9 cellular contexts compared by ENCODE assay signal in the genomic region with DNA sequence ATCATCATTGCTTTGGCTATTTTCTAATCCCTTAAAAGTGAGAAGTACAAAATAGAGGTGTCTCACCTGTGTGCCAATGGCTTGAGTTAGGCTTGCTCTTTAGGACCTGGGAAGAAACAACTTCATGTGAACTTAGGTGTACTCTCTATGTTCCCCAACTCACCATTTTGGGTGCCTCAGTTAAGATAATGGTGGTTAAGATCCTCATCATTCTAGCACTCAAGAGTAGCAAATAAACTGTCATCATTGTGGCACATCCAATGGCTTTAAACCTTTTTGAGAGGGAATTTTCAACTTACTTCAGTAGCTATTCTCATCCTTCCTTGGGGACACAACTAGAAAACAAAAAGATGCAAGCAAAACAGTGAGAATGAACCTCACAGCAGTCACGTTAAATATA. TPM values are rescaled to one million over a fixed set of nuclear protein-coding genes. Genes with fewer than 3 reads are reported as not detected.
A peak's percentile ranks its signal among the peaks of the same experiment; 100 is the strongest.
DNase-seq lines count a peak whose midpoint lies in the region; ATAC-seq and TF ChIP-seq lines count a peak whose summit lies in the region.
"Had no signal": no experiment of that assay in that cellular context is flagged by ENCODE, and none has a peak within 500 bp of the region (broad histone marks: within the 10 kb centered on the region; RNA-seq: fewer than 3 reads in every experiment).

No MANE protein-coding gene starts in this region.

- H3K4me1 ChIP-seq in adrenal gland (replicated peaks in 1 of 2) (peaks cover 27 to 60% of the 10 kb centered on the region in 2 donors), right lobe of liver (peaks cover 0 to 32% (median 12%) of the 10 kb centered on the region in 4 donors), vagina (peaks cover 42% of the 10 kb centered on the region)

- peak overlapping the region; percentile 99 for H3K4me3 Mint-ChIP-seq in stimulated activated naive CD8-positive, alpha-beta T cell treated with anti-CD3 and anti-CD28 coated beads, Interleukin-15, Interleukin-2, amounts not matched to agents 100 ng/mL and 50 ng/mL, for 24 hours

- peaks cover 79% of the 10 kb centered on the region for H3K4me1 Mint-ChIP-seq in stimulated activated naive CD8-positive, alpha-beta T cell treated with anti-CD3 and anti-CD28 coated beads, Interleukin-15, Interleukin-2, amounts not matched to agents 100 ng/mL and 50 ng/mL, for 24 hours (ENCODE audit: low read depth)

- H3K36me3 Mint-ChIP-seq in stimulated activated naive CD8-positive, alpha-beta T cell treated with anti-CD3 and anti-CD28 coated beads, Interleukin-15, Interleukin-2, amounts not matched to agents 100 ng/mL and 50 ng/mL, for 24 hours (ENCODE audit: low read depth): peaks cover 69% of the 10 kb centered on the region

- H3K4me3 ChIP-seq in adrenal gland (peak overlapping the region in 1 of 4 donors; percentile 94), right lobe of liver (peak overlapping the region in 2 of 3 donors; percentile 72 to 90), vagina (peak overlapping the region; percentile 86 to 92)

- 22 to 37% (median 31%) methylated on average over 1 of the region's 1 CpG for WGBS in adrenal gland, 4 donors
- 67% methylated on average over 1 of the region's 1 CpG for WGBS in right lobe of liver (ENCODE audit: insufficient coverage, low coverage, low lambda C conversion rate, missing lambda C conversion rate)

- TF ChIP-seq CTCF in adrenal gland (IDR thresholded peaks at IDR 0.05) (no peak), right lobe of liver (IDR thresholded peaks at IDR 0.05) (no peak), vagina (IDR thresholded peaks at IDR 0.05) (no peak)

- no peaks in the 10 kb centered on the region for H3K9me3 Mint-ChIP-seq in stimulated activated naive CD8-positive, alpha-beta T cell treated with anti-CD3 and anti-CD28 coated beads, Interleukin-15, Interleukin-2, amounts not matched to agents 100 ng/mL and 50 ng/mL, for 24 hours

- no peak for DNase-seq in stimulated activated naive CD8-positive, alpha-beta T cell treated with anti-CD3 and anti-CD28 coated beads, Interleukin-15, Interleukin-2, amounts not matched to agents 100 U/mL and 50 U/mL, for 24 hours
- DNase-seq in adrenal gland: no peak
- no peak for DNase-seq in right lobe of liver
- no peak for DNase-seq in vagina (ENCODE audit: extremely low spot score in 2 of 2)
- DNase-seq in NOMO-1 (lab: John Stamatoyannopoulos, UW; ENCODE audit: unreplicated experiment in 2 of 2): no peak
- DNase-seq in head of caudate nucleus: no peak
- DNase-seq in hippocampal formation (lab: John Stamatoyannopoulos, UW): no peak
- DNase-seq: T1000 had no signal

- H3K27ac Mint-ChIP-seq in stimulated activated naive CD8-positive, alpha-beta T cell treated with anti-CD3 and anti-CD28 coated beads, Interleukin-15, Interleukin-2, amounts not matched to agents 100 ng/mL and 50 ng/mL, for 24 hours: peak overlapping the region; percentile 99

- TF ChIP-seq POLR2A in adrenal gland (IDR thresholded peaks at IDR 0.05) (no peak), right lobe of liver (IDR thresholded peaks at IDR 0.05) (no peak), vagina (IDR thresholded peaks at IDR 0.05) (no peak)

- H3K27ac ChIP-seq in adrenal gland (peak overlapping the region in 3 of 5 donors; percentile 90 to 99 (median 97)), right lobe of liver (no peak overlapping the region), vagina (peak overlapping the region; percentile 99)

- intact Hi-C loops in adrenal gland (cut with DNase I) (no loop called here), right lobe of liver (cut with DNase I) (no loop called here), vagina (cut with DNase I) (loop anchor here (5.0 kb wide), 1 partner anchor 389 kb away; a partner anchor contains a TSS), head of caudate nucleus (cut with DNase I) (loop anchor here (5.0 kb wide), 1 partner anchor 156 kb away; a partner anchor contains a TSS)

- H3K9me3 ChIP-seq in adrenal gland (replicated peaks in 1 of 3) (no peaks in the 10 kb centered on the region), right lobe of liver (no peaks in the 10 kb centered on the region), vagina (no peaks in the 10 kb centered on the region)

- no peak for ATAC-seq in stimulated activated naive CD8-positive, alpha-beta T cell treated with anti-CD3 and anti-CD28 coated beads, Interleukin-15, Interleukin-2, amounts not matched to agents 100 U/mL and 50 U/mL, for 24 hours
- ATAC-seq in right lobe of liver: no peak

- H3K27me3 Mint-ChIP-seq in stimulated activated naive CD8-positive, alpha-beta T cell treated with anti-CD3 and anti-CD28 coated beads, Interleukin-15, Interleukin-2, amounts not matched to agents 100 ng/mL and 50 ng/mL, for 24 hours: peaks cover 5% of the 10 kb centered on the region

- H3K27me3 ChIP-seq in adrenal gland (no peaks in the 10 kb centered on the region), right lobe of liver (no peaks in the 10 kb centered on the region), vagina (no peaks in the 10 kb centered on the region)

- H3K36me3 ChIP-seq in adrenal gland (replicated peaks in 1 of 2) (peaks cover 0 to 43% of the 10 kb centered on the region in 2 donors), right lobe of liver (peaks cover 12 to 42% (median 24%) of the 10 kb centered on the region in 4 donors), vagina (peaks cover 7 to 62% of the 10 kb centered on the region in 2 donors)

RNA-seq across cellular contexts. Expression of a gene that starts 1.3 kb away (rescaled TPM):
- total RNA-seq in adrenal gland (100 to 1,000 TPM; 112 to 331 (median 235) TPM), right lobe of liver (10 to 100 TPM; 37.4 to 85.2 (median 61.5) TPM), vagina (466 TPM)
- polyA plus RNA-seq in adrenal gland: 100 to 1,000 TPM; 116 to 720 (median 678) TPM

RNA-seq across cellular contexts. Expression of a gene that starts 1.7 kb away (rescaled TPM):
- total RNA-seq in adrenal gland (10 to 100 TPM in 4 of 8 donors, 1 to 10 TPM in 4; 5.1 to 17.7 (median 10.5) TPM), right lobe of liver (1 to 10 TPM; 2.8 to 6.1 (median 4.7) TPM), vagina (6.6 TPM)
- polyA plus RNA-seq in adrenal gland: 1 to 10 TPM in 2 of 3 donors, under 1 TPM in 1; 0.91 to 4.2 (median 3.6) TPM

RNA-seq across cellular contexts. Expression of a gene that starts 41.8 kb away (rescaled TPM):
- total RNA-seq in adrenal gland: 10 to 100 TPM in 1 of 8 donors, 1 to 10 TPM in 7; 1.3 to 63.3 (median 5.4) TPM
- 1 to 10 TPM in 2 of 3 donors, under 1 TPM in 1; 0.94 to 6.2 (median 2.3) TPM for polyA plus RNA-seq in adrenal gland
- 1 to 10 TPM; 1.0 to 2.2 (median 1.6) TPM for total RNA-seq in right lobe of liver
- total RNA-seq in vagina: 3.7 TPM

RNA-seq across cellular contexts. Expression of a gene that starts 42.0 kb away (rescaled TPM):
- total RNA-seq in adrenal gland (10 to 100 TPM; 20.4 to 33.5 (median 25.1) TPM), right lobe of liver (10 to 100 TPM in 5 of 6 experiments, 1 to 10 TPM in 1; 10.0 to 14.6 (median 13.4) TPM), vagina (6.4 TPM)
- polyA plus RNA-seq in adrenal gland: 10 to 100 TPM in 1 of 3 donors, 1 to 10 TPM in 2; 6.2 to 35.1 (median 8.7) TPM

RNA-seq across cellular contexts. Expression of a gene that starts 50.7 kb away (rescaled TPM):
- total RNA-seq in adrenal gland (1 to 10 TPM in 2 of 8 donors, under 1 TPM in 3, not detected in 3; 0.19 to 1.2 (median 0.70) TPM), right lobe of liver (1,000 to 10,000 TPM; 1,325 to 2,875 (median 2,199) TPM), vagina (not detected)
- under 1 TPM in 2 of 3 donors, not detected in 1; 0.40 to 0.49 TPM for polyA plus RNA-seq in adrenal gland

Comparison
In these comparisons a context has a peak if more than half of its experiments do, and no peak if none do; other contexts are left out.
1. H3K27ac ChIP-seq: peak in adrenal gland (3 of 5) and vagina (single experiment); none in right lobe of liver (0 of 3).
2. intact Hi-C loops: an anchor here in vagina (5.0 kb wide) and head of caudate nucleus (5.0 kb wide); none called in adrenal gland and right lobe of liver.